8 cellular contexts compared by ENCODE assay signal in genomic region chr1:19010995-19011696, GRCh38. TPM values are rescaled to one million over a fixed set of nuclear protein-coding genes. Genes with fewer than 3 reads are reported as not detected.
DNase-seq lines count a peak whose midpoint lies in the region; TF ChIP-seq lines count a peak whose summit lies in the region.

No MANE protein-coding gene starts in this region.

- H3K9me3 ChIP-seq in mammary epithelial cell (replicated peaks; ENCODE audit: insufficient read depth, low read length) = no peaks in the 10 kb centered on the region
- no peaks in the 10 kb centered on the region for H3K9me3 ChIP-seq in Karpas-422 (ENCODE audit: low read length)

- TF ChIP-seq POLR2A in lower leg skin (IDR thresholded peaks at IDR 0.05) = no peak

- peaks cover 0 to under 1% (median 0%) of the 10 kb centered on the region in 7 donors for H3K9me3 Mint-ChIP-seq in CD14-positive monocyte

- H3K4me3 ChIP-seq in mammary epithelial cell (replicated peaks in 1 of 3; ENCODE audit: insufficient read depth in 1 of 3, low read depth in 2 of 3, low read length in 3 of 3) (no peak overlapping the region), lower leg skin (ENCODE audit: low read depth, poor library complexity, severe bottlenecking) (no peak overlapping the region), Karpas-422 (ENCODE audit: low read length) (no peak overlapping the region)

- no peaks in the 10 kb centered on the region for H3K9me2 ChIP-seq in Karpas-422 (replicated peaks; ENCODE audit: insufficient read depth, low read length)

- H3K79me2 ChIP-seq in mammary epithelial cell (ENCODE audit: insufficient read depth, low read length) (no peaks in the 10 kb centered on the region), Karpas-422 (ENCODE audit: low read length) (no peaks in the 10 kb centered on the region)

- 1% methylated on average over 12 of the region's 18 CpGs for WGBS in mammary epithelial cell (ENCODE audit: low coverage, missing lambda C conversion rate)
- 15 to 20% methylated on average over 18 of the region's 18 CpGs for WGBS in lower leg skin, 2 donors

- H3K4me1 ChIP-seq in mammary epithelial cell (ENCODE audit: insufficient read depth, low read length) (peaks cover 33% of the 10 kb centered on the region), Karpas-422 (ENCODE audit: low read length) (no peaks in the 10 kb centered on the region)

- H3K4me2 ChIP-seq in mammary epithelial cell (ENCODE audit: insufficient read depth, low read depth, low read length) (peak overlapping the region; percentile 76), Karpas-422 (ENCODE audit: low read depth, low read length, poor library complexity, severe bottlenecking) (no peak overlapping the region)

- dilution Hi-C loops in mammary epithelial cell (cut with HindIII; ENCODE audit: low sequenced_read_pairs) = loop anchor here (5.0 kb wide), 1 partner anchor 71 kb away; no protein-coding TSS in a partner anchor

- no peaks in the 10 kb centered on the region for H3K36me3 Mint-ChIP-seq in CD14-positive monocyte

- no peaks in the 10 kb centered on the region for H3K27me3 ChIP-seq in mammary epithelial cell (ENCODE audit: insufficient read depth, low read length)
- H3K27me3 ChIP-seq in Karpas-422 (ENCODE audit: low read length) = no peaks in the 10 kb centered on the region

- TSS peak; percentile 90 for BruUV-seq in mammary epithelial cell (replicated peaks; lab: Mats Ljungman, UMichigan)

- H3K4me3 Mint-ChIP-seq in CD14-positive monocyte = peak overlapping the region in 1 of 2 donors; percentile 66

- H2AFZ ChIP-seq in mammary epithelial cell (ENCODE audit: low read depth, low read length) (peak overlapping the region; percentile 36), Karpas-422 (ENCODE audit: low read length) (no peak overlapping the region)

- H3K36me3 ChIP-seq in mammary epithelial cell (ENCODE audit: insufficient read depth, low read length) = no peaks in the 10 kb centered on the region
- no peaks in the 10 kb centered on the region for H3K36me3 ChIP-seq in Karpas-422 (ENCODE audit: insufficient read depth, low read length)

- H3K9ac ChIP-seq in mammary epithelial cell (ENCODE audit: insufficient read depth, low read length) (peak overlapping the region; percentile 33), Karpas-422 (ENCODE audit: low read length) (no peak overlapping the region)

- peak; percentile 65 for DNase-seq in CD14-positive monocyte (ENCODE audit: low spot score)
- peak; percentile 92 for DNase-seq in HS-5 (ENCODE audit: low read depth)
- DNase-seq in mammary epithelial cell = peak; percentile 98
- DNase-seq in lower leg skin (ENCODE audit: low spot score in 2 of 2) = peak; percentile 69 to 91
- peak; percentile 33 for DNase-seq in stimulated activated CD8-positive, alpha-beta memory T cell treated with anti-CD3 and anti-CD28 coated beads, Interleukin-12 subunit alpha, Interleukin-12 subunit beta, amount 100 ng/mL, for 4 hours (ENCODE audit: low read depth)
- DNase-seq in NCI-H2081 treated with DMSO at 0.1 percent for 48 hours (lab: John Stamatoyannopoulos, UW) = no peak
- no peak for DNase-seq in Karpas-422

- H3K27ac Mint-ChIP-seq in CD14-positive monocyte = peak overlapping the region in 2 of 7 donors; percentile 6 to 49

- in situ Hi-C loops in mammary epithelial cell (cut with MboI; ENCODE audit: low sequenced_read_pairs in 2 of 2) = no loop called here

- H3K4me1 Mint-ChIP-seq in CD14-positive monocyte = peaks cover 14% of the 10 kb centered on the region

- TF ChIP-seq CTCF in CD14-positive monocyte (IDR thresholded peaks at IDR 0.05) = no peak
- no peak for TF ChIP-seq CTCF in VCaP (conservative IDR thresholded peaks at IDR 0.05)
- no peak for TF ChIP-seq CTCF in mammary epithelial cell (conservative IDR thresholded peaks at IDR 0.05 in 1 of 2, IDR thresholded peaks at IDR 0.05 in 1 of 2; ENCODE audit: extremely low read depth in 1 of 2, insufficient read depth in 1 of 2, low read depth in 1 of 2, low read length in 2 of 2)
- no peak for TF ChIP-seq CTCF in lower leg skin (IDR thresholded peaks at IDR 0.05)

- peaks cover 3 to 12% (median 6%) of the 10 kb centered on the region in 3 donors for H3K27me3 Mint-ChIP-seq in CD14-positive monocyte (ENCODE audit: low read depth in 3 of 3)

- H3K27ac ChIP-seq in VCaP = peak overlapping the region; percentile 91
- peak overlapping the region; percentile 71 for H3K27ac ChIP-seq in mammary epithelial cell (ENCODE audit: insufficient read depth, low read depth, low read length)
- no peak overlapping the region for H3K27ac ChIP-seq in Karpas-422 (ENCODE audit: low read length)

- no peaks in the 10 kb centered on the region for H4K20me1 ChIP-seq in mammary epithelial cell (ENCODE audit: insufficient read depth, low read length)
- H4K20me1 ChIP-seq in Karpas-422 (ENCODE audit: insufficient read depth, low read depth, low read length) = no peaks in the 10 kb centered on the region

- CTCF ChIA-PET in mammary epithelial cell (lab: Charles Lee; ENCODE audit: low non-redundant PET) = no interaction called here

- intact Hi-C loops in CD14-positive monocyte (cut with micrococcal nuclease) = no loop called here
- intact Hi-C loops in mammary epithelial cell (cut with micrococcal nuclease) = loop anchor here (1.0 to 2.0 kb wide), 4 partner anchors 13 to 64 kb away; no protein-coding TSS in a partner anchor
- intact Hi-C loops in lower leg skin (cut with DNase I; ENCODE audit: low total_unique reads) = no loop called here

RNA-seq across cellular contexts. Expression of gene IFFO2, which starts 54.7 kb away (rescaled TPM):
- polyA plus RNA-seq in CD14-positive monocyte (under 1 TPM; 0.78 to 0.94 TPM), mammary epithelial cell (66.9 TPM)
- total RNA-seq in mammary epithelial cell (100 to 1,000 TPM in 1 of 2 donors, 10 to 100 TPM in 1; 94.8 to 304 TPM), lower leg skin (100 to 1,000 TPM; 317 to 562 (median 451) TPM)
- polyA minus RNA-seq in mammary epithelial cell = 116 TPM
- total RNA-seq in Karpas-422 (2014; rRNA removed; shearing (Covaris generic); ENCODE audit: low replicate concordance) = not detected in 2 replicates

Comparison
In these comparisons a context has a peak if more than half of its experiments do, and no peak if none do; other contexts are left out.
1. DNase-seq: peak in CD14-positive monocyte (single experiment), HS-5 (single experiment), mammary epithelial cell (single experiment), lower leg skin (2 of 2) and stimulated activated CD8-positive, alpha-beta memory T cell treated with anti-CD3 and anti-CD28 coated beads, Interleukin-12 subunit alpha, Interleukin-12 subunit beta, amount 100 ng/mL, for 4 hours (single experiment); none in NCI-H2081 treated with DMSO at 0.1 percent for 48 hours (single experiment) and Karpas-422 (single experiment).
2. RNA of gene IFFO2, which starts 54.7 kb away (total RNA-seq): 317 to 562 TPM in lower leg skin and 94.8 to 304 TPM in mammary epithelial cell; not detected in Karpas-422; every median in the first group is over 10 times any median in the second.